12 cellular contexts compared by ENCODE assay signal in genomic region chr2:188381614-188382013, GRCh38.
DNase-seq lines count a peak whose midpoint lies in the region; ATAC-seq and TF ChIP-seq lines count a peak whose summit lies in the region.
"Had no signal": no experiment of that assay in that cellular context is flagged by ENCODE, and none has a peak within 500 bp of the region (broad histone marks: within the 10 kb centered on the region; RNA-seq: fewer than 3 reads in every experiment).

No MANE protein-coding gene starts in this region.

- H3K4me2 ChIP-seq in skeletal muscle satellite cell (ENCODE audit: low read length): peak overlapping the region; percentile 8

- DNase-seq in ELR (ENCODE audit: low read depth) (peak; percentile 87), RWPE1 (ENCODE audit: low spot score) (peak; percentile 22), fibroblast of gingiva (ENCODE audit: low read depth) (peak; percentile 38), occipital lobe (lab: John Stamatoyannopoulos, UW) (no peak)
- DNase-seq in stimulated activated CD4-positive, alpha-beta T cell treated with anti-CD3 and anti-CD28 coated beads, Interleukin-4, amount 100 ng/mL, for 4 hours: no peak
- DNase-seq: activated T-cell treated with anti-CD3 and anti-CD28 coated beads for 4 hours, NCI-H187 treated with DMSO at 0.1 percent for 48 hours had no signal

- H3K27me3 ChIP-seq in skeletal muscle satellite cell (ENCODE audit: control insufficient read depth, insufficient read depth, low read length): no peaks in the 10 kb centered on the region
- H3K27me3 ChIP-seq: gastroesophageal sphincter had no signal

- ATAC-seq in GM19452 (IDR thresholded peaks at IDR 0.05; ENCODE audit: unreplicated experiment): no peak
- ATAC-seq in HG03108 (IDR thresholded peaks at IDR 0.05; ENCODE audit: unreplicated experiment): no peak
- ATAC-seq: gastroesophageal sphincter had no signal

- no peaks in the 10 kb centered on the region for H3K36me3 ChIP-seq in skeletal muscle satellite cell (ENCODE audit: insufficient read depth, low read length)

- H3K4me1 ChIP-seq in skeletal muscle satellite cell (ENCODE audit: control insufficient read depth, insufficient read depth, low read length): peaks cover 15% of the 10 kb centered on the region

- CTCF ChIA-PET in RWPE1 (lab: Yijun Ruan, JAX): interaction anchor here (1.3 kb wide), 1 partner anchor 12 kb away, joined by 4 read pairs; no protein-coding TSS in a partner anchor

- no peak for TF ChIP-seq CTCF in RWPE1 (conservative IDR thresholded peaks at IDR 0.05; ENCODE audit: low read depth)

- no peak overlapping the region for H3K9ac ChIP-seq in skeletal muscle satellite cell (ENCODE audit: low read depth, low read length)

- POLR2A ChIA-PET in RWPE1 (lab: Yijun Ruan, JAX; ENCODE audit: low non-redundant PET): no interaction called here

- H3K27ac ChIP-seq in RWPE1: no peak overlapping the region

- H3K9me3 ChIP-seq in skeletal muscle satellite cell (replicated peaks; ENCODE audit: low read length): no peaks in the 10 kb centered on the region
- H3K9me3 ChIP-seq: gastroesophageal sphincter had no signal

- H3K4me3 ChIP-seq in skeletal muscle satellite cell (ENCODE audit: low read length): no peak overlapping the region
- H3K4me3 ChIP-seq: gastroesophageal sphincter, lung had no signal

Comparison
In these comparisons a context has a peak if more than half of its experiments do, and no peak if none do; other contexts are left out.
1. DNase-seq: peak in ELR (single experiment), RWPE1 (single experiment) and fibroblast of gingiva (single experiment); none in stimulated activated CD4-positive, alpha-beta T cell treated with anti-CD3 and anti-CD28 coated beads, Interleukin-4, amount 100 ng/mL, for 4 hours (0 of 2) and occipital lobe (single experiment).